1 cellular context compared by ENCODE assay signal in the genomic region with DNA sequence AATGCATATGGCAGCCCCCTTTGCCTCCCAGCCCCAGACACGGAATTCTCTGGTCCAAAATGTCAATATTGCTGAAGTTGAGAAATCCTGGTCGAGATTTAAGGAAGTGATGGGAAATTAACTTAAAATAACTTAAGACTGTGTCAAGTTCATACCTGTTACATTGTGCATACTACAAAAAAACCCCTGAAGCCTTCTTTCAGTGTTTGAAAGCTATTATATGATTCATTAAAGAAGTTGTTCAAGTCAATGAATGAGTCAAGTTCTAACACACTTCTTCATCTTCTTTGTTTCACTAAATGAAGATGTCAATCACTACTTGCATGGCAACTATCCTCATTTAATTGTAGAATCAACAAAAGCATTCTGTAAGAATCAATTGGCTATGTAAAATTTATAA.
TF ChIP-seq lines count a peak whose summit lies in the region.

No MANE protein-coding gene starts in this region.

TF ChIP-seq in GM12878, 131 proteins besides CTCF, POLR2A, EP300 and RAD21 (continued from another document):
- TF ChIP-seq PKNOX1 (IDR thresholded peaks at IDR 0.05) = peak; percentile 65
- TF ChIP-seq KAT2A (conservative IDR thresholded peaks at IDR 0.05; ENCODE audit: control insufficient read depth, low read depth, low read length) = no peak
- no peak for TF ChIP-seq ZZZ3 (IDR thresholded peaks at IDR 0.05; ENCODE audit: control insufficient read depth, insufficient read length, low read depth)
- TF ChIP-seq, protein P1, sequence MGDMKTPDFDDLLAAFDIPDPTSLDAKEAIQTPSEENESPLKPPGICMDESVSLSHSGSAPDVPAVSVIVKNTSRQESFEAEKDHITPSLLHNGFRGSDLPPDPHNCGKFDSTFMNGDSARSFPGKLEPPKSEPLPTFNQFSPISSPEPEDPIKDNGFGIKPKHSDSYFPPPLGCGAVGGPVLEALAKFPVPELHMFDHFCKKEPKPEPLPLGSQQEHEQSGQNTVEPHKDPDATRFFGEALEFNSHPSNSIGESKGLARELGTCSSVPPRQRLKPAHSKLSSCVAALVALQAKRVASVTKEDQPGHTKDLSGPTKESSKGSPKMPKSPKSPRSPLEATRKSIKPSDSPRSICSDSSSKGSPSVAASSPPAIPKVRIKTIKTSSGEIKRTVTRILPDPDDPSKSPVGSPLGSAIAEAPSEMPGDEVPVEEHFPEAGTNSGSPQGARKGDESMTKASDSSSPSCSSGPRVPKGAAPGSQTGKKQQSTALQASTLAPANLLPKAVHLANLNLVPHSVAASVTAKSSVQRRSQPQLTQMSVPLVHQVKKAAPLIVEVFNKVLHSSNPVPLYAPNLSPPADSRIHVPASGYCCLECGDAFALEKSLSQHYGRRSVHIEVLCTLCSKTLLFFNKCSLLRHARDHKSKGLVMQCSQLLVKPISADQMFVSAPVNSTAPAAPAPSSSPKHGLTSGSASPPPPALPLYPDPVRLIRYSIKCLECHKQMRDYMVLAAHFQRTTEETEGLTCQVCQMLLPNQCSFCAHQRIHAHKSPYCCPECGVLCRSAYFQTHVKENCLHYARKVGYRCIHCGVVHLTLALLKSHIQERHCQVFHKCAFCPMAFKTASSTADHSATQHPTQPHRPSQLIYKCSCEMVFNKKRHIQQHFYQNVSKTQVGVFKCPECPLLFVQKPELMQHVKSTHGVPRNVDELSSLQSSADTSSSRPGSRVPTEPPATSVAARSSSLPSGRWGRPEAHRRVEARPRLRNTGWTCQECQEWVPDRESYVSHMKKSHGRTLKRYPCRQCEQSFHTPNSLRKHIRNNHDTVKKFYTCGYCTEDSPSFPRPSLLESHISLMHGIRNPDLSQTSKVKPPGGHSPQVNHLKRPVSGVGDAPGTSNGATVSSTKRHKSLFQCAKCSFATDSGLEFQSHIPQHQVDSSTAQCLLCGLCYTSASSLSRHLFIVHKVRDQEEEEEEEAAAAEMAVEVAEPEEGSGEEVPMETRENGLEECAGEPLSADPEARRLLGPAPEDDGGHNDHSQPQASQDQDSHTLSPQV (IDR thresholded peaks at IDR 0.05) = no peak
- TF ChIP-seq SIX5 (IDR thresholded peaks at IDR 0.05; ENCODE audit: low read depth, low read length, severe bottlenecking) = no peak
- TF ChIP-seq BRCA1 (IDR thresholded peaks at IDR 0.05; ENCODE audit: low read depth, low read length) = no peak
